Comparison of ENCODE assay signal across 29 cellular contexts in genomic region chr22:35811670-35812069, GRCh38.
"Had no signal": no experiment of that assay in that cellular context is flagged by ENCODE, and none has a peak within 500 bp of the region (broad histone marks: within the 10 kb centered on the region; RNA-seq: fewer than 3 reads in every experiment).

No MANE protein-coding gene starts in this region.

- H3K4me1 ChIP-seq: ascending aorta had no signal

- H3K27me3 ChIP-seq: ascending aorta, cardiac muscle cell had no signal

- DNase-seq: activated B cell treated with CpG ODN at 0.5 μM for 24 hours; activated CD4-positive, alpha-beta memory T cell treated with anti-CD3 and anti-CD28 coated beads for 36 hours; activated CD4-positive, alpha-beta T cell treated with anti-CD3 and anti-CD28 coated beads for 4 hours; activated CD4-positive, alpha-beta T cell treated with anti-CD3 and anti-CD28 coated beads, Interleukin-2, amount 10 ng/mL, durations not matched to agents 24 days and 14 days; activated CD4-positive, alpha-beta T cell treated with anti-CD3 and anti-CD28 coated beads, Interleukin-2, amount 50 U/mL, for 1 hour; activated CD4-positive, alpha-beta T cell treated with anti-CD3 and anti-CD28 coated beads, Interleukin-2, amount 50 U/mL, for 4 hours; activated CD4-positive, CD25-positive, alpha-beta regulatory T cell treated with anti-CD3 and anti-CD28 coated beads, Interleukin-2, amount 50 U/mL, for 72 hours; activated CD8-positive, alpha-beta memory T cell treated with anti-CD3 and anti-CD28 coated beads, Interleukin-2, amount 10 ng/mL, durations not matched to agents 7 days and 5 days; activated CD8-positive, alpha-beta memory T cell treated with anti-CD3 and anti-CD28 coated beads, Interleukin-2, amount 50 U/mL, for 48 hours; activated CD8-positive, alpha-beta T cell treated with anti-CD3 and anti-CD28 coated beads for 36 hours; activated effector memory CD4-positive, alpha-beta T cell treated with Interleukin-2 at 50 U/mL for 16 hours; activated gamma-delta T cell; activated naive CD4-positive, alpha-beta T cell treated with anti-CD3 and anti-CD28 coated beads, Interleukin-2, amount 10 ng/mL, durations not matched to agents 7 days and 5 days; activated naive CD4-positive, alpha-beta T cell treated with Interleukin-2 at 50 U/mL for 16 hours; activated naive CD8-positive, alpha-beta T cell treated with anti-CD3 and anti-CD28 coated beads, Interleukin-2, amount 10 ng/mL, durations not matched to agents 7 days and 5 days; activated naive CD8-positive, alpha-beta T cell treated with anti-CD3 and anti-CD28 coated beads, Interleukin-2, amount 50 U/mL, for 24 hours; activated T-cell treated with anti-CD3 and anti-CD28 coated beads, Interleukin-2, amount 50 U/mL, for 24 hours; activated T-cell treated with anti-CD3 and anti-CD28 coated beads, Interleukin-2, amount 50 U/mL, for 48 hours; amygdala; anterior cingulate cortex; caudate nucleus; cerebellar nuclear complex; T-helper 2 cell; T-helper 9 cell had no signal

- FAIRE-seq: bronchial epithelial cell, TTC549 had no signal

- ATAC-seq: activated CD8-positive, alpha-beta memory T cell treated with anti-CD3 and anti-CD28 coated beads, Interleukin-2, amount 10 ng/mL, durations not matched to agents 7 days and 5 days; activated CD8-positive, alpha-beta T cell treated with anti-CD3 and anti-CD28 coated beads for 36 hours; activated naive CD8-positive, alpha-beta T cell treated with anti-CD3 and anti-CD28 coated beads, Interleukin-2, amount 50 U/mL, for 24 hours had no signal

- H3K27ac ChIP-seq: ascending aorta, VCaP had no signal

- H3K4me3 ChIP-seq: ascending aorta, cardiac muscle cell had no signal
